14 cellular contexts compared by ENCODE assay signal in the genomic region with DNA sequence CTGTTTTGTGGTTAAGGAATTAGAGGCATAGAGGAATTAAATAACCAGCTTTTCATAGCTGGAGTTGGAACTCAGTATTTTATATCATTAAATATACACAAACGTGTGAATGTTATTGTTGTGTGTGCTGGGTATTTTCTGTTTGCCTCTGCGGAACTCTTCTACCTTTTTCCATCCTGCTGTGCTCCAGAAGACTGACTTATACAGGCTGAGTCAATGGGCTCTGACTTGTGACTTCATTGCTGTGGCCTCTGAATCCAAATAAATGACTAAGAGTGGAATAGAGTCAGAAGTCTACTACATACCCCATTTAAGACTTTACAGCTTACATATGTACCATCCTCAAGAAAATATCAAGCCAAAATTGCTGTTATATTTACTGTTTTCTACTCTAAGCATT. TPM values are rescaled to one million over a fixed set of nuclear protein-coding genes. Genes with fewer than 3 reads are reported as not detected.
DNase-seq lines count a peak whose midpoint lies in the region; ATAC-seq, FAIRE-seq and TF ChIP-seq lines count a peak whose summit lies in the region.
"Had no signal": no experiment of that assay in that cellular context is flagged by ENCODE, and none has a peak within 500 bp of the region (broad histone marks: within the 10 kb centered on the region; RNA-seq: fewer than 3 reads in every experiment).

No MANE protein-coding gene starts in this region.

- no peak for TF ChIP-seq RAD21 in GM12878 (IDR thresholded peaks at IDR 0.05; ENCODE audit: insufficient read depth, low read depth, low read length)

- no peaks in the 10 kb centered on the region for H3K4me1 ChIP-seq in GM12878 (ENCODE audit: control insufficient read depth, insufficient read depth, low read length)

- peak; percentile 54 for DNase-seq in AG08396 (ENCODE audit: low spot score)
- DNase-seq in HS-5 (ENCODE audit: low read depth), result peak; percentile 46
- no peak for DNase-seq in GM12878 (ENCODE audit: low read depth, low spot score)
- peak; percentile 84 for DNase-seq in kidney tubule cell (ENCODE audit: low spot score)
- no peak for DNase-seq in mesothelial cell of epicardium (ENCODE audit: low spot score in 2 of 2, unreplicated experiment in 2 of 2)
- no peak for DNase-seq in GF-D8 (lab: John Stamatoyannopoulos, UW)
- no peak for DNase-seq in NCI-H526 treated with DMSO at 0.1 percent for 48 hours (lab: John Stamatoyannopoulos, UW)
- DNase-seq: MM.1S, NCI-H446, SHP77 treated with DMSO at 0.1 percent for 48 hours, small intestine, uterus had no signal

- CTCF ChIA-PET in GM12878 (lab: Yijun Ruan, JAX), result interaction anchor here (0.9 to 1.1 kb wide), 3 partner anchors 10 to 41 kb away, joined by 3 read pairs; no protein-coding TSS in a partner anchor

- no peak for FAIRE-seq in GM12878 (lab: Jason Lieb, UNC)
- FAIRE-seq: GM12892, small intestine had no signal

- ATAC-seq in GM12878 (peak; percentile 24; the same call in 1 of the 3 replicates), HG03175 (IDR thresholded peaks at IDR 0.05; ENCODE audit: unreplicated experiment) (no peak)

- no peak overlapping the region for H3K4me3 ChIP-seq in GM12878
- H3K4me3 ChIP-seq: uterus had no signal

- H3K9me3 Mint-ChIP-seq in mesothelial cell of epicardium, result no peaks in the 10 kb centered on the region

- H3K9ac ChIP-seq in GM12878 (ENCODE audit: control insufficient read depth, insufficient read depth, low read length), result no peak overlapping the region

- H3K9me3 ChIP-seq in GM12878 (replicated peaks; ENCODE audit: control insufficient read depth, insufficient read depth, low read length), result no peaks in the 10 kb centered on the region
- H3K9me3 ChIP-seq: uterus had no signal

- H3K36me3 ChIP-seq in GM12878 (ENCODE audit: control insufficient read depth in 2 of 2, insufficient read depth in 2 of 2, low read length in 1 of 2), result peaks cover 0 to 2% of the 10 kb centered on the region in 2 experiments; a peak in 2 of 4 replicates
- H3K36me3 ChIP-seq: uterus had no signal

- H3K36me3 Mint-ChIP-seq in mesothelial cell of epicardium, result peaks cover 4% of the 10 kb centered on the region

- H4K20me1 ChIP-seq in GM12878 (ENCODE audit: control insufficient read depth, insufficient read depth), result no peaks in the 10 kb centered on the region

- in situ Hi-C loops in GM12878 (cut with MboI), result no loop called here

- POLR2A ChIA-PET in GM12878 (lab: Charles Lee), result interaction anchor here (0.7 to 1.1 kb wide), 2 partner anchors 7 to 21 kb away, joined by 3 to 7 read pairs; no protein-coding TSS in a partner anchor

- H3K27ac Mint-ChIP-seq in mesothelial cell of epicardium, result no peak overlapping the region

- intact Hi-C loops in GM12878 (cut with micrococcal nuclease; ENCODE audit: unreplicated experiment), result no loop called here

- SMC1A ChIA-PET in GM12878 (lab: Charles Lee; ENCODE audit: uncharacterized antibody, unreplicated experiment), result interaction anchor here (0.9 to 1.7 kb wide), 4 partner anchors 9 to 64 kb away, joined by 3 to 7 read pairs (median 3); no protein-coding TSS in a partner anchor

- peaks cover 36% of the 10 kb centered on the region for H3K4me1 Mint-ChIP-seq in mesothelial cell of epicardium

- no peak overlapping the region for H3K4me2 ChIP-seq in GM12878 (ENCODE audit: control insufficient read depth, insufficient read depth)

- BruUV-seq in GM12878 (replicated peaks; lab: Mats Ljungman, UMichigan), result no TSS peak

- no peak overlapping the region for H3K27ac ChIP-seq in GM12878 (ENCODE audit: control insufficient read depth, insufficient read depth)
- H3K27ac ChIP-seq: uterus had no signal

- RAD21 ChIA-PET in GM12878 (lab: Charles Lee; ENCODE audit: unreplicated experiment), result interaction anchor here (1.3 kb wide), 1 partner anchor 10 kb away, joined by 3 read pairs; no protein-coding TSS in a partner anchor

- TF ChIP-seq CTCF in GM12878 (IDR thresholded peaks at IDR 0.05 in 2 of 3, conservative IDR thresholded peaks at IDR 0.05 in 1 of 3; ENCODE audit: control insufficient read depth in 2 of 3, extremely low read depth in 1 of 3, insufficient read depth in 1 of 3, low read depth in 3 of 3, low read length in 3 of 3), result no peak
- TF ChIP-seq CTCF in mesothelial cell of epicardium (IDR thresholded peaks at IDR 0.05; ENCODE audit: unreplicated experiment), result no peak

- H3K27me3 Mint-ChIP-seq in mesothelial cell of epicardium (ENCODE audit: low read depth), result no peaks in the 10 kb centered on the region

- WGBS in GM12878 (ENCODE audit: insufficient coverage, insufficient replicate concordance, low lambda C conversion rate, missing lambda C conversion rate), result 25% methylated on average over 2 of the region's 2 CpGs

- H2AFZ ChIP-seq in GM12878 (ENCODE audit: control insufficient read depth, low read depth, low read length), result no peak overlapping the region

- no peak for TF ChIP-seq POLR2A in GM12878 (IDR thresholded peaks at IDR 0.05; ENCODE audit: low read depth, low read length)

- H3K79me2 ChIP-seq in GM12878 (ENCODE audit: control insufficient read depth, insufficient read depth, low read length), result peaks cover 79% of the 10 kb centered on the region

- H3K27me3 ChIP-seq in GM12878 (replicated peaks in 1 of 2; ENCODE audit: control insufficient read depth in 2 of 2, insufficient read depth in 2 of 2, low read length in 1 of 2), result no peaks in the 10 kb centered on the region
- H3K27me3 ChIP-seq: uterus had no signal

- H3K4me3 Mint-ChIP-seq in mesothelial cell of epicardium, result no peak overlapping the region

- TF ChIP-seq EP300 in GM12878 (IDR thresholded peaks at IDR 0.05; ENCODE audit: borderline replicate concordance in 1 of 2, control insufficient read depth in 1 of 2, low read depth in 2 of 2, low read length in 2 of 2), result no peak

TF ChIP-seq in GM12878, 131 proteins besides CTCF, POLR2A, EP300 and RAD21 (continues in another document):
- TF ChIP-seq JUNB (IDR thresholded peaks at IDR 0.05) (no peak), ZSCAN29 (IDR thresholded peaks at IDR 0.05) (no peak), RELA (IDR thresholded peaks at IDR 0.05; ENCODE audit: borderline replicate concordance, partially characterized antibody) (no peak), CHD4 (IDR thresholded peaks at IDR 0.05) (no peak), RUNX3 (IDR thresholded peaks at IDR 0.05; ENCODE audit: low read length) (no peak), SMC3 (IDR thresholded peaks at IDR 0.05; ENCODE audit: borderline replicate concordance, low read length) (no peak)
- TF ChIP-seq, protein P1, sequence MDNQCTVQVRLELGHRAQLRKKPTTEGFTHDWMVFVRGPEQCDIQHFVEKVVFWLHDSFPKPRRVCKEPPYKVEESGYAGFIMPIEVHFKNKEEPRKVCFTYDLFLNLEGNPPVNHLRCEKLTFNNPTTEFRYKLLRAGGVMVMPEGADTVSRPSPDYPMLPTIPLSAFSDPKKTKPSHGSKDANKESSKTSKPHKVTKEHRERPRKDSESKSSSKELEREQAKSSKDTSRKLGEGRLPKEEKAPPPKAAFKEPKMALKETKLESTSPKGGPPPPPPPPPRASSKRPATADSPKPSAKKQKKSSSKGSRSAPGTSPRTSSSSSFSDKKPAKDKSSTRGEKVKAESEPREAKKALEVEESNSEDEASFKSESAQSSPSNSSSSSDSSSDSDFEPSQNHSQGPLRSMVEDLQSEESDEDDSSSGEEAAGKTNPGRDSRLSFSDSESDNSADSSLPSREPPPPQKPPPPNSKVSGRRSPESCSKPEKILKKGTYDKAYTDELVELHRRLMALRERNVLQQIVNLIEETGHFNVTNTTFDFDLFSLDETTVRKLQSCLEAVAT (IDR thresholded peaks at IDR 0.05), result no peak
- TF ChIP-seq, protein P2, sequence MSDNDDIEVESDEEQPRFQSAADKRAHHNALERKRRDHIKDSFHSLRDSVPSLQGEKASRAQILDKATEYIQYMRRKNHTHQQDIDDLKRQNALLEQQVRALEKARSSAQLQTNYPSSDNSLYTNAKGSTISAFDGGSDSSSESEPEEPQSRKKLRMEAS (IDR thresholded peaks at IDR 0.05; ENCODE audit: low read depth, low read length), result no peak
- TF ChIP-seq, protein P3, sequence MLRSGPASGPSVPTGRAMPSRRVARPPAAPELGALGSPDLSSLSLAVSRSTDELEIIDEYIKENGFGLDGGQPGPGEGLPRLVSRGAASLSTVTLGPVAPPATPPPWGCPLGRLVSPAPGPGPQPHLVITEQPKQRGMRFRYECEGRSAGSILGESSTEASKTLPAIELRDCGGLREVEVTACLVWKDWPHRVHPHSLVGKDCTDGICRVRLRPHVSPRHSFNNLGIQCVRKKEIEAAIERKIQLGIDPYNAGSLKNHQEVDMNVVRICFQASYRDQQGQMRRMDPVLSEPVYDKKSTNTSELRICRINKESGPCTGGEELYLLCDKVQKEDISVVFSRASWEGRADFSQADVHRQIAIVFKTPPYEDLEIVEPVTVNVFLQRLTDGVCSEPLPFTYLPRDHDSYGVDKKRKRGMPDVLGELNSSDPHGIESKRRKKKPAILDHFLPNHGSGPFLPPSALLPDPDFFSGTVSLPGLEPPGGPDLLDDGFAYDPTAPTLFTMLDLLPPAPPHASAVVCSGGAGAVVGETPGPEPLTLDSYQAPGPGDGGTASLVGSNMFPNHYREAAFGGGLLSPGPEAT (IDR thresholded peaks at IDR 0.05; ENCODE audit: low read depth), result no peak

RNA-seq across cellular contexts. Expression of a gene that starts 17.6 kb away (rescaled TPM):
- total RNA-seq in GM12878 (2013; cell fraction: nucleolus; rRNA removed), result 89.7 and 97.8 TPM in 2 replicates
- total RNA-seq in GM12878 (2014; rRNA removed), result 31.6 and 33.8 TPM in 2 replicates
- total RNA-seq in GM12878 (2014; rRNA removed; fragmentation: Illumina TruSeq; extraction: Trizol), result 19.0 and 20.8 TPM in 2 replicates
- 99.5 and 99.8 TPM in 2 replicates for total RNA-seq in GM12878 (2021)
- polyA plus RNA-seq in GM12878 (2011; ENCODE audit: low read depth), result 47.3 TPM
- polyA plus RNA-seq in GM12878 (2011; rRNA removed), result 63.5 and 71.9 TPM in 2 replicates
- polyA plus RNA-seq in GM12878 (2011; cell fraction: cytosol; rRNA removed), result 23.9 and 26.3 TPM in 2 replicates
- polyA plus RNA-seq in GM12878 (2011; cell fraction: nucleus; rRNA removed), result 44.5 and 48.8 TPM in 2 replicates
- polyA plus RNA-seq in GM12878 (2012), result 27.5 and 39.2 TPM in 2 replicates
- polyA plus RNA-seq in GM12878 (2014; fragmentation: Illumina TruSeq; extraction: Trizol), result 34.1 and 37.8 TPM in 2 replicates
- polyA plus RNA-seq in GM12878 (2014; fragmentation: Nextera tagmentation; extraction: Ambion mirVana), result 10 to 100 TPM; 14.7 to 14.9 TPM
- 21.5 and 24.0 TPM in 2 replicates for polyA plus RNA-seq in GM12878 (2014; rRNA removed)
- polyA plus RNA-seq in GM12878 (2016; fragmentation: Nextera tagmentation; extraction: Ambion mirVana), result 10 to 100 TPM; 17.0 to 32.8 TPM
- polyA minus RNA-seq in GM12878 (2011; rRNA and poly(A)+ RNA removed), result 84.7 and 138 TPM in 2 replicates
- 42.9 and 71.4 TPM in 2 replicates for polyA minus RNA-seq in GM12878 (2011; cell fraction: cytosol; rRNA and poly(A)+ RNA removed)
- polyA minus RNA-seq in GM12878 (2011; cell fraction: nucleus; rRNA and poly(A)+ RNA removed), result 24.1 and 41.4 TPM in 2 replicates
- total RNA-seq in mesothelial cell of epicardium, result 204 to 216 TPM (median 214 TPM) in 3 replicates

Comparison
In these comparisons a context has a peak if more than half of its experiments do, and no peak if none do; other contexts are left out.
1. DNase-seq: peak in AG08396 (single experiment), HS-5 (single experiment) and kidney tubule cell (single experiment); none in GM12878 (single experiment), mesothelial cell of epicardium (0 of 2), GF-D8 (single experiment) and NCI-H526 treated with DMSO at 0.1 percent for 48 hours (single experiment).